31 cellular contexts compared by ENCODE assay signal in genomic region chr16:26197707-26198106, GRCh38.
"Had no signal": no experiment of that assay in that cellular context is flagged by ENCODE, and none has a peak within 500 bp of the region (broad histone marks: within the 10 kb centered on the region; RNA-seq: fewer than 3 reads in every experiment).

No MANE protein-coding gene starts in this region.

- H3K9me3 Mint-ChIP-seq: nephron progenitor cell had no signal

- H3K4me3 ChIP-seq: left lung, lower lobe of right lung, ovary, prostate gland, skin epidermis, suprapubic skin, thoracic aorta, tibial artery, upper lobe of right lung had no signal

- H3K9me3 ChIP-seq: left lung, lower lobe of right lung, ovary, prostate gland, suprapubic skin, thoracic aorta, upper lobe of right lung had no signal

- FAIRE-seq: islet of Langerhans, kidney, urothelium cell line had no signal

- H3K36me3 ChIP-seq: left lung, lower lobe of right lung, ovary, prostate gland, suprapubic skin, thoracic aorta, tibial artery, upper lobe of right lung had no signal

- H3K27me3 Mint-ChIP-seq: stimulated activated naive CD8-positive, alpha-beta T cell treated with anti-CD3 and anti-CD28 coated beads, Interleukin-15, Interleukin-2, amounts not matched to agents 100 ng/mL and 50 ng/mL, for 24 hours had no signal

- H3K36me3 Mint-ChIP-seq: immature natural killer cell; naive B cell; natural killer cell; stimulated activated effector memory CD8-positive, alpha-beta T cell treated with anti-CD3 and anti-CD28 coated beads, Interleukin-12 subunit alpha, Interleukin-12 subunit beta, amount 100 ng/mL, for 72 hours had no signal

- H3K4me1 Mint-ChIP-seq: immature natural killer cell; naive B cell; natural killer cell; stimulated activated effector memory CD8-positive, alpha-beta T cell treated with anti-CD3 and anti-CD28 coated beads, Interleukin-12 subunit alpha, Interleukin-12 subunit beta, amount 100 ng/mL, for 72 hours had no signal

- H3K27ac Mint-ChIP-seq: immature natural killer cell; natural killer cell; stimulated activated effector memory CD8-positive, alpha-beta T cell treated with anti-CD3 and anti-CD28 coated beads, Interleukin-12 subunit alpha, Interleukin-12 subunit beta, amount 100 ng/mL, for 72 hours; stimulated activated naive CD8-positive, alpha-beta T cell treated with anti-CD3 and anti-CD28 coated beads, Interleukin-15, Interleukin-2, amounts not matched to agents 100 ng/mL and 50 ng/mL, for 24 hours had no signal

- H3K27ac ChIP-seq: left lung, lower lobe of right lung, ovary, prostate gland, skin epidermis, suprapubic skin, thoracic aorta, tibial artery, upper lobe of right lung had no signal

- H3K4me1 ChIP-seq: left lung, lower lobe of right lung, prostate gland, suprapubic skin, tibial artery, upper lobe of right lung had no signal

- H3K27me3 ChIP-seq: left lung, ovary, suprapubic skin, tibial artery, upper lobe of right lung had no signal

- DNase-seq: hypothalamus; immature natural killer cell; kidney; left colon; left lung; lower lobe of right lung; mammary epithelial cell; mesenchymal stem cell; naive B cell; natural killer cell; nephron progenitor cell; ovary; retina; right cardiac atrium; stimulated activated CD4-positive, alpha-beta T cell treated with anti-CD3 and anti-CD28 coated beads, Interleukin-12 subunit alpha, Interleukin-12 subunit beta, amount 100 ng/mL, for 4 hours; stimulated activated CD4-positive, alpha-beta T cell treated with anti-CD3 and anti-CD28 coated beads, Interleukin-15, amount 100 ng/mL, for 24 hours; stimulated activated CD4-positive, alpha-beta T cell treated with anti-CD3 and anti-CD28 coated beads, Interleukin-2, amount 100 ng/mL, for 24 hours; stimulated activated CD4-positive, alpha-beta T cell treated with anti-CD3 and anti-CD28 coated beads, Interleukin-4, amount 100 ng/mL, for 1 hour; stimulated activated naive CD4-positive, alpha-beta T cell; tibial artery; trophoblast cell; upper lobe of right lung had no signal

- ATAC-seq: left colon; left lung; lower lobe of right lung; natural killer cell; right cardiac atrium; sciatic nerve; stimulated activated effector memory CD8-positive, alpha-beta T cell treated with anti-CD3 and anti-CD28 coated beads, Interleukin-12 subunit alpha, Interleukin-12 subunit beta, amount 100 ng/mL, for 72 hours; upper lobe of right lung had no signal

- H3K4me3 Mint-ChIP-seq: immature natural killer cell; naive B cell; natural killer cell; nephron progenitor cell; stimulated activated effector memory CD8-positive, alpha-beta T cell treated with anti-CD3 and anti-CD28 coated beads, Interleukin-12 subunit alpha, Interleukin-12 subunit beta, amount 100 ng/mL, for 72 hours; stimulated activated naive CD8-positive, alpha-beta T cell treated with anti-CD3 and anti-CD28 coated beads, Interleukin-15, Interleukin-2, amounts not matched to agents 100 ng/mL and 50 ng/mL, for 24 hours had no signal
